In the genomic region with DNA sequence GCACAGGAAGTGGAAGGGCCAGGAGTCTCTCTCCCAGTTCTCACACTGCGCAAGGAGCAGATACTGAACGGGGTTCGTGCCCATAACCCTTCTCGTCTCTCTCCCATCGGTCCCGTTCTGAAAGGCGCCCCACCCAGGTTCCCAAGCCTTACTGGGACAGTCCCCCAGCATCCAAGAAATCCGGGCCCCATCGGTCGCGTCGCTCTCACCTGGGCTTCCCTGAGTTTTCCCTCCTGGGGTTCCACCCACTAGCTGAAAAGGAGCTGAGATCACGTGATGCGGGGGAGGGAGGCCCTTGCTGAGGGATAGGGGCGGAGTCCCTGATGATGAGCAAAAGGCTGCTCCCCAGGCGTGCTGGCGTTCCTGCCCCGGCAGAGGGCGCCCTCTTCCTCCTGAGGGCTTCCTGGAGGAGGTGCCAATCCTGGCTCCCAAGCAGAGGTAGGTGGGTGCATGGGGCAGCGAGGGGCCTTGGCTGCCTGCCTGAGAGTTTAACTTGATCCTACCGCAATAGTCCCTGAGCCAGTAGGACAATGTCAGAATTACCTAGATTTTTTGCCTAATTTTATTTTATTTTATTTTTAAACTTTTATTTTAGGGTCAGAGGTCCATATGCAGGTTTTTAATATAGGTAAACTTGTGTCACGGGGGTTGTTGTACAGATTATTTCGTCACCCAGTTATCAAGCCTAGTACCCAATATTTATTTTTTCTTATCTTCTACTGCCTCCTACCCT, we compare ENCODE assay signal across 9 cellular contexts. TPM values are rescaled to one million over a fixed set of nuclear protein-coding genes. Genes with fewer than 3 reads are reported as not detected.
A peak's percentile ranks its signal among the peaks of the same experiment; 100 is the strongest.
DNase-seq lines count a peak whose midpoint lies in the region; ATAC-seq, FAIRE-seq and TF ChIP-seq lines count a peak whose summit lies in the region.
"Had no signal": no experiment of that assay in that cellular context is flagged by ENCODE, and none has a peak within 500 bp of the region (broad histone marks: within the 10 kb centered on the region; RNA-seq: fewer than 3 reads in every experiment).

SPOCD1 (minus strand) TSS at position 271 of the 733 bp plus-strand sequence. CDS start 689 bp downstream, outside the sequence.

- H3K9ac ChIP-seq in kidney (ENCODE audit: low read length in 2 of 2) = no peak within 1 kb of the TSS

- peaks cover 3% of the 10 kb centered on the region; the same call in 1 of the 2 replicates for H3K9me3 Mint-ChIP-seq in WTC11
- H3K9me3 Mint-ChIP-seq: stimulated activated naive CD8-positive, alpha-beta T cell treated with anti-CD3 and anti-CD28 coated beads, Interleukin-15, Interleukin-2, amounts not matched to agents 100 ng/mL and 50 ng/mL, for 24 hours had no signal

- FAIRE-seq in kidney (lab: Jason Lieb, UNC) = no peak

- H3K4me1 Mint-ChIP-seq in WTC11 = peaks cover 4% of the 10 kb centered on the region; the same call in 1 of the 2 replicates

- no peaks in the 10 kb centered on the region for H3K4me1 ChIP-seq in kidney (ENCODE audit: control insufficient read depth in 1 of 2, insufficient read depth in 1 of 2, low read depth in 1 of 2, low read length in 2 of 2)

- no peaks in the 10 kb centered on the region for H3K36me3 Mint-ChIP-seq in WTC11

- POLR2A ChIA-PET in WTC11 (lab: Charles Lee) = interaction anchor here (1.1 to 2.3 kb wide), 2 partner anchors 148 to 156 kb away, joined by 3 to 6 read pairs; no protein-coding TSS in a partner anchor

- no peaks in the 10 kb centered on the region for H3K9me3 ChIP-seq in kidney (ENCODE audit: control insufficient read depth in 1 of 2, low read length in 2 of 2)

- H3K4me3 Mint-ChIP-seq in WTC11 = peak within 1 kb of the TSS; percentile 86
- H3K4me3 Mint-ChIP-seq: stimulated activated naive CD8-positive, alpha-beta T cell treated with anti-CD3 and anti-CD28 coated beads, Interleukin-15, Interleukin-2, amounts not matched to agents 100 ng/mL and 50 ng/mL, for 24 hours had no signal

- TF ChIP-seq CTCF in GM12864 (IDR thresholded peaks at IDR 0.05; ENCODE audit: low read depth, low read length, missing control alignments) = peak; percentile 92
- peak; percentile 94 for TF ChIP-seq CTCF in WTC11 (IDR thresholded peaks at IDR 0.05)
- peak; percentile 99 for TF ChIP-seq CTCF in cardiac fibroblast (IDR thresholded peaks at IDR 0.05; ENCODE audit: low read depth, low read length)
- peak; percentile 68 for TF ChIP-seq CTCF in kidney (IDR thresholded peaks at IDR 0.05; ENCODE audit: borderline replicate concordance, extremely low read depth, insufficient read depth)

- peak; percentile 95 for ATAC-seq in WTC11
- no peak for ATAC-seq in HG03095 (IDR thresholded peaks at IDR 0.05; ENCODE audit: unreplicated experiment)
- ATAC-seq in GM21825 (IDR thresholded peaks at IDR 0.05; ENCODE audit: unreplicated experiment) = no peak

- no peak within 1 kb of the TSS for H3K27ac ChIP-seq in kidney (ENCODE audit: low read depth in 2 of 2, low read length in 2 of 2)

- H3K4me3 ChIP-seq in GM12864 (ENCODE audit: low read depth, low read length) (no peak within 1 kb of the TSS), cardiac fibroblast (replicated peaks in 1 of 2; ENCODE audit: low read depth in 2 of 2, low read length in 2 of 2) (peak within 1 kb of the TSS; percentile 8 to 19), kidney (ENCODE audit: low read length in 2 of 2) (no peak within 1 kb of the TSS)

- peaks cover 5% of the 10 kb centered on the region for H3K27me3 Mint-ChIP-seq in WTC11 (ENCODE audit: low read depth)
- H3K27me3 Mint-ChIP-seq: stimulated activated naive CD8-positive, alpha-beta T cell treated with anti-CD3 and anti-CD28 coated beads, Interleukin-15, Interleukin-2, amounts not matched to agents 100 ng/mL and 50 ng/mL, for 24 hours had no signal

- intact Hi-C loops in kidney (cut with DNase I) = loop anchor here (10.0 kb wide), 1 partner anchor 149 kb away; no protein-coding TSS in a partner anchor

- CTCF ChIA-PET in WTC11 (lab: Charles Lee) = interaction anchor here (0.5 to 12.9 kb wide), 55 partner anchors 8 to 293 kb away, joined by 3 to 153 read pairs (median 4); partner anchors contain the start of genes COL16A1, PEF1, PTP4A2 and TMEM39B

- H3K27ac Mint-ChIP-seq in WTC11 = 0 out of 2 replicates have a peak within 1 kb of the TSS, but pooled peaks have one; percentile 64
- H3K27ac Mint-ChIP-seq: stimulated activated naive CD8-positive, alpha-beta T cell treated with anti-CD3 and anti-CD28 coated beads, Interleukin-15, Interleukin-2, amounts not matched to agents 100 ng/mL and 50 ng/mL, for 24 hours had no signal

- DNase-seq in GM12864 (ENCODE audit: low read depth) (peak; percentile 58), NCI-H2029 (lab: John Stamatoyannopoulos, UW) (peak; percentile 87), WTC11 (ENCODE audit: low spot score) (peak; percentile 99), cardiac fibroblast (ENCODE audit: low read depth in 2 of 2) (peak; percentile 79 to 90), kidney (peak; percentile 86)
- DNase-seq in stimulated activated CD4-positive, alpha-beta T cell treated with anti-CD3 and anti-CD28 coated beads, Interleukin-2, amount 100 ng/mL, for 48 hours = peak; percentile 89 to 94

- no peaks in the 10 kb centered on the region for H3K36me3 ChIP-seq in kidney (ENCODE audit: control insufficient read depth in 1 of 2, insufficient read depth in 2 of 2, low read length in 2 of 2)

TF ChIP-seq in WTC11, 78 proteins besides CTCF, POLR2A, EP300 and RAD21 (continues in another document):
- TF ChIP-seq, protein P1, sequence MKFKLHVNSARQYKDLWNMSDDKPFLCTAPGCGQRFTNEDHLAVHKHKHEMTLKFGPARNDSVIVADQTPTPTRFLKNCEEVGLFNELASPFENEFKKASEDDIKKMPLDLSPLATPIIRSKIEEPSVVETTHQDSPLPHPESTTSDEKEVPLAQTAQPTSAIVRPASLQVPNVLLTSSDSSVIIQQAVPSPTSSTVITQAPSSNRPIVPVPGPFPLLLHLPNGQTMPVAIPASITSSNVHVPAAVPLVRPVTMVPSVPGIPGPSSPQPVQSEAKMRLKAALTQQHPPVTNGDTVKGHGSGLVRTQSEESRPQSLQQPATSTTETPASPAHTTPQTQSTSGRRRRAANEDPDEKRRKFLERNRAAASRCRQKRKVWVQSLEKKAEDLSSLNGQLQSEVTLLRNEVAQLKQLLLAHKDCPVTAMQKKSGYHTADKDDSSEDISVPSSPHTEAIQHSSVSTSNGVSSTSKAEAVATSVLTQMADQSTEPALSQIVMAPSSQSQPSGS (CRISPR knock-in tag; IDR thresholded peaks at IDR 0.05; ENCODE audit: borderline replicate concordance, low read depth) = no peak
- TF ChIP-seq FOXP4 (CRISPR knock-in tag; IDR thresholded peaks at IDR 0.05) = 0 out of 2 replicates have a peak, but pooled peaks have one; percentile 56
- no peak for TF ChIP-seq ZNF232 (CRISPR knock-in tag; IDR thresholded peaks at IDR 0.05)
- no peak for TF ChIP-seq ATF3 (CRISPR knock-in tag; conservative IDR thresholded peaks at IDR 0.05)
- peak; percentile 96 for TF ChIP-seq GTF2I (CRISPR knock-in tag; conservative IDR thresholded peaks at IDR 0.05)
- TF ChIP-seq ATF6 (CRISPR knock-in tag; IDR thresholded peaks at IDR 0.05) = no peak
- TF ChIP-seq ZNF138 (CRISPR knock-in tag; conservative IDR thresholded peaks at IDR 0.05) = no peak
- no peak for TF ChIP-seq RELA (CRISPR knock-in tag; IDR thresholded peaks at IDR 0.05; ENCODE audit: borderline replicate concordance)
- TF ChIP-seq GRHL2 (CRISPR knock-in tag; IDR thresholded peaks at IDR 0.05; ENCODE audit: insufficient replicate concordance, severe bottlenecking) = no peak
- TF ChIP-seq, protein P2, sequence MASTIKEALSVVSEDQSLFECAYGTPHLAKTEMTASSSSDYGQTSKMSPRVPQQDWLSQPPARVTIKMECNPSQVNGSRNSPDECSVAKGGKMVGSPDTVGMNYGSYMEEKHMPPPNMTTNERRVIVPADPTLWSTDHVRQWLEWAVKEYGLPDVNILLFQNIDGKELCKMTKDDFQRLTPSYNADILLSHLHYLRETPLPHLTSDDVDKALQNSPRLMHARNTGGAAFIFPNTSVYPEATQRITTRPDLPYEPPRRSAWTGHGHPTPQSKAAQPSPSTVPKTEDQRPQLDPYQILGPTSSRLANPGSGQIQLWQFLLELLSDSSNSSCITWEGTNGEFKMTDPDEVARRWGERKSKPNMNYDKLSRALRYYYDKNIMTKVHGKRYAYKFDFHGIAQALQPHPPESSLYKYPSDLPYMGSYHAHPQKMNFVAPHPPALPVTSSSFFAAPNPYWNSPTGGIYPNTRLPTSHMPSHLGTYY (CRISPR knock-in tag; IDR thresholded peaks at IDR 0.05) = no peak

RNA-seq across cellular contexts. Expression of gene SPOCD1, which starts in this region (rescaled TPM):
- total RNA-seq in WTC11 (2021) (3.0 to 4.9 TPM (median 3.7 TPM) in 3 replicates), kidney (0.98 TPM)
- polyA plus RNA-seq in kidney (ENCODE audit: insufficient read depth, low read depth, low replicate concordance) = 0.22 TPM

Comparison
In these comparisons a context has a peak if more than half of its experiments do, and no peak if none do; other contexts are left out.
1. Peak in DNase-seq in kidney; RNA of the gene not detected or under 1 TPM.
2. H3K4me3 ChIP-seq: peak in cardiac fibroblast (2 of 2); none in GM12864 (single experiment) and kidney (0 of 2).
3. Peak in every context shown above with its lines, with median percentiles within 50 percentile points of each other: DNase-seq and CTCF ChIP-seq.